Comparison of ENCODE assay signal across 9 cellular contexts in the genomic region with DNA sequence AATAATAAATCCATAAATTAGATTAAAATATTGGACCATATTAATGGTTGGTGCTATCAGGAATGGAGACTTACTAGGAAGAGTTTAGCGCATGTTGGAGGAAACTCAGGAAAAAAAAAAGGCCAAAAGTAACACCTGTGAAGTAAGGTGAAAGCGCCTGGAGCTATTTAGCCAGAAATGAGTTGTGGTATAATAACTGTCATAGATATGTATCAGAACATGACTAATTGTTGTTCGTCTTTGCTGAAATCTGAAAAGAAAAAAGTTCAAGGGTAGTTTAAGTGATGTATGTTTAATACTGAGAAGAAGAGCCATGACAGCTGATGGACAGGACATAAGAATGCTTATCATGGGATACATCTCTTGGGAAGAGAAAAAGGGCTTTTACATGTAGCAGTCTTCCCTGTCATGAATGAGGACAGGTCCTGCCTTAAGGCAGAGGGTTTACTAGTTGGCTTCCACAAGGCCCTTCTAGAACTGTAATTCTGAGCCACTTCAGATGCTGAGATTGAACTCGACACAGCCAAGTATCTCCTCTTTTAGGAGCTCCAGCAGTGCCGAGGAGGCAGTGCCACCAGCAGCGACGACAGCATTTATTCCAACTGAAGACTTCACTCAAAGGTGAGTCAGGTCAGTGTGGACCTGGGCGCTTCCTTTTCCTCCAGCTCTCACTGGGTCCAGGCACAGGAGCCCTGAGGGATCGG. TPM values are rescaled to one million over a fixed set of nuclear protein-coding genes. Genes with fewer than 3 reads are reported as not detected.
DNase-seq lines count a peak whose midpoint lies in the region; ATAC-seq, FAIRE-seq and TF ChIP-seq lines count a peak whose summit lies in the region.
"Had no signal": no experiment of that assay in that cellular context is flagged by ENCODE, and none has a peak within 500 bp of the region (broad histone marks: within the 10 kb centered on the region; RNA-seq: fewer than 3 reads in every experiment).

No MANE protein-coding gene starts in this region.

- H3K36me3 ChIP-seq in MM.1S (replicated peaks; ENCODE audit: insufficient read depth, low read length) (no peaks in the 10 kb centered on the region), ovary (no peaks in the 10 kb centered on the region), ascending aorta (no peaks in the 10 kb centered on the region)
- no peaks in the 10 kb centered on the region for H3K36me3 ChIP-seq in effector memory CD4-positive, alpha-beta T cell (ENCODE audit: control insufficient read depth, insufficient read depth, low read length)

- no peak for TF ChIP-seq EP300 in ovary (IDR thresholded peaks at IDR 0.05)

- H3K4me1 Mint-ChIP-seq in activated CD4-positive, alpha-beta T cell treated with anti-CD3 and anti-CD28 coated beads for 36 hours, result peaks cover 18% of the 10 kb centered on the region

- 0 out of 2 replicates have a peak overlapping the region, but pooled peaks have one; percentile 90 for H2AFZ ChIP-seq in MM.1S (ENCODE audit: low read length)

- H3K4me1 ChIP-seq in MM.1S (ENCODE audit: low read length) (peaks cover 8% of the 10 kb centered on the region), ovary (ENCODE audit: insufficient read depth) (peaks cover 2% of the 10 kb centered on the region), ascending aorta (peaks cover 3 to 11% of the 10 kb centered on the region in 2 donors)
- H3K4me1 ChIP-seq in effector memory CD4-positive, alpha-beta T cell (ENCODE audit: control insufficient read depth, insufficient read depth, low read length, poor library complexity, severe bottlenecking), result peaks cover 17% of the 10 kb centered on the region

- no peaks in the 10 kb centered on the region for H3K27me3 Mint-ChIP-seq in activated CD4-positive, alpha-beta T cell treated with anti-CD3 and anti-CD28 coated beads for 36 hours

- no peaks in the 10 kb centered on the region for H4K20me1 ChIP-seq in MM.1S (ENCODE audit: insufficient read depth, low read length)

- no peaks in the 10 kb centered on the region for H3K9me2 ChIP-seq in MM.1S (replicated peaks; ENCODE audit: insufficient read depth, low read length)

- H3K79me2 ChIP-seq in MM.1S (ENCODE audit: low read length), result no peaks in the 10 kb centered on the region

- peaks cover 9% of the 10 kb centered on the region for H3F3A ChIP-seq in MM.1S (ENCODE audit: insufficient read depth, low read length)

- no peak for FAIRE-seq in GM12891 (lab: Jason Lieb, UNC)
- FAIRE-seq: G401.6 had no signal

- POLR2A ChIA-PET in activated CD4-positive, alpha-beta T cell treated with anti-CD3 and anti-CD28 coated beads for 36 hours (lab: Charles Lee), result interaction anchor here (0.6 to 3.3 kb wide), 9 partner anchors 10 to 655 kb away, joined by 3 to 47 read pairs (median 4); no protein-coding TSS in a partner anchor

- 38 to 47% (median 45%) methylated on average over 9 of the region's 9 CpGs for WGBS in ovary, 3 donors

- TF ChIP-seq CTCF in MM.1S (IDR thresholded peaks at IDR 0.05; ENCODE audit: low read length) (no peak), ovary (IDR thresholded peaks at IDR 0.05) (no peak), ascending aorta (IDR thresholded peaks at IDR 0.05) (no peak)

- H3K9me3 ChIP-seq in MM.1S (replicated peaks; ENCODE audit: insufficient read depth, low read length) (no peaks in the 10 kb centered on the region), ovary (no peaks in the 10 kb centered on the region), ascending aorta (no peaks in the 10 kb centered on the region)
- H3K9me3 ChIP-seq in effector memory CD4-positive, alpha-beta T cell (ENCODE audit: control insufficient read depth, low read length), result no peaks in the 10 kb centered on the region

- H3K27ac ChIP-seq in MM.1S (ENCODE audit: low read length), result no peak overlapping the region
- peak overlapping the region; percentile 93 for H3K27ac ChIP-seq in effector memory CD4-positive, alpha-beta T cell (ENCODE audit: insufficient read depth, low read length, poor library complexity, severe bottlenecking)
- H3K27ac ChIP-seq in ovary, result no peak overlapping the region
- H3K27ac ChIP-seq in ascending aorta, result peak overlapping the region in 1 of 2 donors; percentile 20

- H3K4me3 ChIP-seq in MM.1S (ENCODE audit: low read length) (no peak overlapping the region; the same call in 1 of the 2 replicates), ovary (peak overlapping the region; percentile 53), ascending aorta (peak overlapping the region in 1 of 2 donors; percentile 89)
- H3K4me3 ChIP-seq in effector memory CD4-positive, alpha-beta T cell (ENCODE audit: insufficient read depth, low read depth, low read length, poor library complexity, severe bottlenecking), result peak overlapping the region; percentile 92

- CTCF ChIA-PET in activated CD4-positive, alpha-beta T cell treated with anti-CD3 and anti-CD28 coated beads for 36 hours (lab: Charles Lee), result interaction anchor here (0.7 to 4.9 kb wide), 12 partner anchors 9 to 291 kb away, joined by 3 to 35 read pairs (median 6); no protein-coding TSS in a partner anchor

- peaks cover 14% of the 10 kb centered on the region for H3K36me3 Mint-ChIP-seq in activated CD4-positive, alpha-beta T cell treated with anti-CD3 and anti-CD28 coated beads for 36 hours (ENCODE audit: low read depth)

- no peak overlapping the region for H3K9ac ChIP-seq in MM.1S (ENCODE audit: low read length)

- peaks cover 34% of the 10 kb centered on the region for H3K27me3 ChIP-seq in MM.1S (replicated peaks; ENCODE audit: insufficient read depth, low read length)
- H3K27me3 ChIP-seq in effector memory CD4-positive, alpha-beta T cell (replicated peaks; ENCODE audit: control insufficient read depth, insufficient read depth, low read length, poor library complexity, severe bottlenecking), result no peaks in the 10 kb centered on the region
- H3K27me3 ChIP-seq in ovary, result no peaks in the 10 kb centered on the region
- H3K27me3 ChIP-seq in ascending aorta, result no peaks in the 10 kb centered on the region

- H3K4me2 ChIP-seq in MM.1S (ENCODE audit: low read depth, low read length), result no peak overlapping the region

- no peak for DNase-seq in activated CD4-positive, alpha-beta T cell treated with anti-CD3 and anti-CD28 coated beads for 36 hours
- DNase-seq in activated CD4-positive, alpha-beta T cell treated with anti-CD3 and anti-CD28 coated beads for 48 hours, result no peak
- DNase-seq in MM.1S (no peak), ovary (no peak), dermis blood vessel endothelial cell (no peak), ascending aorta (ENCODE audit: low spot score in 2 of 2) (no peak), GM12891 (ENCODE audit: insufficient read length, low spot score) (no peak)
- peak in 1 of 3 donors; percentile 25 for DNase-seq in effector memory CD4-positive, alpha-beta T cell

- intact Hi-C loops in activated CD4-positive, alpha-beta T cell treated with anti-CD3 and anti-CD28 coated beads for 36 hours (cut with DNase I, micrococcal nuclease), result loop anchor here (1.0 to 10.0 kb wide), 6 partner anchors 10 to 1642 kb away; a partner anchor contains a TSS
- intact Hi-C loops in ovary (cut with DNase I) (no loop called here), ascending aorta (cut with DNase I) (no loop called here)

- ATAC-seq in activated CD4-positive, alpha-beta T cell treated with anti-CD3 and anti-CD28 coated beads for 36 hours, result peak; percentile 21

- peak overlapping the region; percentile 84 for H3K27ac Mint-ChIP-seq in activated CD4-positive, alpha-beta T cell treated with anti-CD3 and anti-CD28 coated beads for 36 hours

- H3K9me3 Mint-ChIP-seq in activated CD4-positive, alpha-beta T cell treated with anti-CD3 and anti-CD28 coated beads for 36 hours (ENCODE audit: low read depth), result no peaks in the 10 kb centered on the region

- peak overlapping the region; percentile 97 for H3K4me3 Mint-ChIP-seq in activated CD4-positive, alpha-beta T cell treated with anti-CD3 and anti-CD28 coated beads for 36 hours

- TF ChIP-seq POLR2A in ovary (IDR thresholded peaks at IDR 0.05) (no peak), GM12891 (IDR thresholded peaks at IDR 0.05; ENCODE audit: low read depth, low read length) (no peak)

TF ChIP-seq in GM12891, 5 proteins besides CTCF, POLR2A, EP300 and RAD21:
- TF ChIP-seq POU2F2 (IDR thresholded peaks at IDR 0.05; ENCODE audit: low read depth, low read length), result no peak
- TF ChIP-seq PAX5 (IDR thresholded peaks at IDR 0.05; ENCODE audit: insufficient read depth, low read length, severe bottlenecking), result no peak
- no peak for TF ChIP-seq POLR2AphosphoS5 (IDR thresholded peaks at IDR 0.05; ENCODE audit: low read depth, low read length)
- no peak for TF ChIP-seq TAF1 (IDR thresholded peaks at IDR 0.05; ENCODE audit: low read depth, low read length)
- no peak for TF ChIP-seq SPI1 (IDR thresholded peaks at IDR 0.05; ENCODE audit: low read depth, low read length)

RNA-seq across cellular contexts. Expression of a gene that starts 0.9 kb away (rescaled TPM):
- total RNA-seq in activated CD4-positive, alpha-beta T cell treated with anti-CD3 and anti-CD28 coated beads for 36 hours, result 10 to 100 TPM; 49.4 to 53.1 TPM
- total RNA-seq in ovary (1 to 10 TPM in 5 of 7 donors, under 1 TPM in 2; 0.36 to 5.0 (median 1.7) TPM), dermis blood vessel endothelial cell (under 0.01 and 0.28 TPM in 2 replicates), ascending aorta (under 0.01 TPM)
- 1 to 10 TPM in 1 of 2 donors, under 1 TPM in 1; 0.58 to 1.0 TPM for polyA plus RNA-seq in ovary
- 19.3 TPM for polyA plus RNA-seq in GM12891 (2012; ENCODE audit: low read depth, missing spikeins)

Comparison
In these comparisons a context has a peak if more than half of its experiments do, and no peak if none do; other contexts are left out.
1. RNA of a gene that starts 0.9 kb away (total RNA-seq): 49.4 to 53.1 TPM in activated CD4-positive, alpha-beta T cell treated with anti-CD3 and anti-CD28 coated beads for 36 hours; 0.36 to 5.0 TPM in ovary, under 0.01 to 0.28 TPM in dermis blood vessel endothelial cell and under 0.01 TPM in ascending aorta (single experiment); every median in the first group is over 4 times any median in the second.
2. intact Hi-C loops: an anchor here in activated CD4-positive, alpha-beta T cell treated with anti-CD3 and anti-CD28 coated beads for 36 hours (1.0 to 10.0 kb wide); none called in ovary and ascending aorta.